ENCODE assay signal across 1 cellular context in genomic region chr2:25714740-25715139, GRCh38.
TF ChIP-seq lines count a peak whose summit lies in the region.

No MANE protein-coding gene starts in this region.

TF ChIP-seq in GM23338, 12 proteins besides CTCF, POLR2A, EP300 and RAD21 (continued from another document):
- TF ChIP-seq REST (IDR thresholded peaks at IDR 0.05; ENCODE audit: unreplicated experiment) (no peak), ZNF462 (CRISPR knock-in tag; IDR thresholded peaks at IDR 0.05) (no peak), ZNF114 (CRISPR knock-in tag; IDR thresholded peaks at IDR 0.05) (no peak), JUNB (IDR thresholded peaks at IDR 0.05; ENCODE audit: unreplicated experiment) (no peak), CREB1 (CRISPR knock-in tag; IDR thresholded peaks at IDR 0.05; ENCODE audit: low read depth) (no peak), NANOG (IDR thresholded peaks at IDR 0.05; ENCODE audit: borderline replicate concordance) (no peak)
